ENCODE assay signal across 8 cellular contexts in genomic region chr10:114541081-114541833, GRCh38.
DNase-seq lines count a peak whose midpoint lies in the region; FAIRE-seq and TF ChIP-seq lines count a peak whose summit lies in the region.

No MANE protein-coding gene starts in this region.

- H3K9ac ChIP-seq in endothelial cell of umbilical vein (replicated peaks; ENCODE audit: extremely low read depth, insufficient read depth, low read length) (no peak overlapping the region), neuronal stem cell (ENCODE audit: low read depth, low read length, poor library complexity) (no peak overlapping the region), MM.1S (ENCODE audit: low read length) (no peak overlapping the region), endodermal cell (ENCODE audit: extremely low read depth, low read length, poor library complexity, severe bottlenecking) (no peak overlapping the region)

- no peaks in the 10 kb centered on the region for H3K79me1 ChIP-seq in neuronal stem cell (ENCODE audit: low read depth, low read length)

- 51 to 70% (median 60%) methylated on average over 14 of the region's 14 CpGs for WGBS in spleen, 5 donors
- WGBS in neuronal stem cell (ENCODE audit: extremely low coverage in 2 of 2, insufficient read length in 2 of 2, insufficient replicate concordance in 1 of 2), 2 donors = no CpG with 5 or more reads among the region's 14 CpGs
- 75 to 80% methylated on average over 13 to 14 of the region's 14 CpGs for WGBS in endodermal cell (ENCODE audit: insufficient coverage in 1 of 2, insufficient read length in 1 of 2), 2 experiments

- H3K27ac ChIP-seq in endothelial cell of umbilical vein (ENCODE audit: insufficient read depth, low read depth, low read length) (no peak overlapping the region), spleen (peak overlapping the region in 7 of 8 donors; percentile 22 to 88 (median 64)), neuronal stem cell (replicated peaks; ENCODE audit: low read length) (no peak overlapping the region), MM.1S (ENCODE audit: low read length) (no peak overlapping the region), endodermal cell (ENCODE audit: low read depth, low read length) (no peak overlapping the region)

- dilution Hi-C loops in endothelial cell of umbilical vein (cut with MboI; ENCODE audit: extremely low pct_ligation_motif_present, low sequenced_read_pairs) = no loop called here

- H3K9me3 Mint-ChIP-seq in activated CD4-positive, alpha-beta memory T cell treated with anti-CD3 and anti-CD28 coated beads for 36 hours = peaks cover 3% of the 10 kb centered on the region
- peaks cover 4% of the 10 kb centered on the region for H3K9me3 Mint-ChIP-seq in endodermal cell

- H3K9me3 ChIP-seq in endothelial cell of umbilical vein (replicated peaks; ENCODE audit: control insufficient read depth, insufficient read depth, low read length) (no peaks in the 10 kb centered on the region), spleen (no peaks in the 10 kb centered on the region), neuronal stem cell (replicated peaks in 1 of 2; ENCODE audit: control insufficient read depth in 2 of 2, insufficient read depth in 1 of 2, low read depth in 1 of 2, low read length in 2 of 2) (peaks cover 3 to 6% of the 10 kb centered on the region in 2 donors), MM.1S (replicated peaks; ENCODE audit: insufficient read depth, low read length) (no peaks in the 10 kb centered on the region), endodermal cell (ENCODE audit: control insufficient read depth, low read length) (peaks cover 7% of the 10 kb centered on the region)

- H3K4me3 ChIP-seq in endothelial cell of umbilical vein (replicated peaks in 1 of 3; ENCODE audit: insufficient read depth in 1 of 3, low read depth in 1 of 3, low read length in 3 of 3) (no peak overlapping the region), spleen (no peak overlapping the region), neuronal stem cell (ENCODE audit: low read length in 2 of 2) (no peak overlapping the region), MM.1S (ENCODE audit: low read length) (no peak overlapping the region), H7 (ENCODE audit: insufficient read depth, low read depth, low read length) (no peak overlapping the region), endodermal cell (ENCODE audit: low read length) (no peak overlapping the region)

- H2AFZ ChIP-seq in endothelial cell of umbilical vein (ENCODE audit: low read depth, low read length) (no peak overlapping the region), neuronal stem cell (ENCODE audit: low read length) (no peak overlapping the region), MM.1S (ENCODE audit: low read length) (no peak overlapping the region)

- DNase-seq in H4 (ENCODE audit: low spot score) (peak; percentile 89), endothelial cell of umbilical vein (ENCODE audit: low read depth, low spot score) (peak; percentile 53), spleen (no peak), neuronal stem cell (ENCODE audit: low spot score) (no peak), MM.1S (no peak), H7 (no peak), endodermal cell (no peak)
- peak; percentile 86 for DNase-seq in activated CD4-positive, alpha-beta memory T cell treated with anti-CD3 and anti-CD28 coated beads for 36 hours

- CTCF ChIA-PET in activated CD4-positive, alpha-beta memory T cell treated with anti-CD3 and anti-CD28 coated beads for 36 hours (lab: Charles Lee) = interaction anchor here (1.0 to 6.5 kb wide), 12 partner anchors 9 to 281 kb away, joined by 3 to 74 read pairs (median 4); partner anchors contain the start of gene FHIP2A
- CTCF ChIA-PET in endothelial cell of umbilical vein (lab: Charles Lee) = interaction anchor here (0.9 to 6.8 kb wide), 4 partner anchors 70 to 237 kb away, joined by 3 to 37 read pairs (median 6); no protein-coding TSS in a partner anchor

- POLR2A ChIA-PET in activated CD4-positive, alpha-beta memory T cell treated with anti-CD3 and anti-CD28 coated beads for 36 hours (lab: Charles Lee) = interaction anchor here (0.6 to 4.9 kb wide), 9 partner anchors 15 to 282 kb away, joined by 3 to 53 read pairs (median 4); no protein-coding TSS in a partner anchor
- POLR2A ChIA-PET in endothelial cell of umbilical vein (lab: Charles Lee) = no interaction called here

- H2BK15ac ChIP-seq in neuronal stem cell (ENCODE audit: low read length) = no peak overlapping the region

- no peak for FAIRE-seq in endothelial cell of umbilical vein (lab: Jason Lieb, UNC)

- H3K27me3 ChIP-seq in endothelial cell of umbilical vein (ENCODE audit: control insufficient read depth in 2 of 2, insufficient read depth in 2 of 2, low read length in 2 of 2) = no peaks in the 10 kb centered on the region
- no peaks in the 10 kb centered on the region for H3K27me3 ChIP-seq in spleen (replicated peaks in 1 of 7)
- H3K27me3 ChIP-seq in neuronal stem cell (ENCODE audit: control insufficient read depth in 3 of 3, insufficient read depth in 3 of 3, low read depth in 1 of 3, low read length in 3 of 3) = no peaks in the 10 kb centered on the region
- H3K27me3 ChIP-seq in MM.1S (replicated peaks; ENCODE audit: insufficient read depth, low read length) = 0 out of 2 replicates have a peak, but pooled peaks cover 12% of the 10 kb centered on the region
- peaks cover 4% of the 10 kb centered on the region; the same call in 1 of the 2 replicates for H3K27me3 ChIP-seq in H7 (ENCODE audit: control insufficient read depth, insufficient read depth, low read length)
- no peaks in the 10 kb centered on the region for H3K27me3 ChIP-seq in endodermal cell (ENCODE audit: control insufficient read depth, insufficient read depth, low read length, poor library complexity, severe bottlenecking)

- H3K27me3 Mint-ChIP-seq in activated CD4-positive, alpha-beta memory T cell treated with anti-CD3 and anti-CD28 coated beads for 36 hours = no peaks in the 10 kb centered on the region
- H3K27me3 Mint-ChIP-seq in endodermal cell (ENCODE audit: insufficient read depth) = peaks cover 7% of the 10 kb centered on the region

- peak overlapping the region; percentile 51 for H3K4me3 Mint-ChIP-seq in activated CD4-positive, alpha-beta memory T cell treated with anti-CD3 and anti-CD28 coated beads for 36 hours
- no peak overlapping the region for H3K4me3 Mint-ChIP-seq in endodermal cell

- no peak for TF ChIP-seq POLR2A in endothelial cell of umbilical vein (IDR thresholded peaks at IDR 0.05; ENCODE audit: low read depth, low read length)
- no peak for TF ChIP-seq POLR2A in spleen (IDR thresholded peaks at IDR 0.05)

- H3K27ac Mint-ChIP-seq in activated CD4-positive, alpha-beta memory T cell treated with anti-CD3 and anti-CD28 coated beads for 36 hours = peak overlapping the region; percentile 96
- no peak overlapping the region for H3K27ac Mint-ChIP-seq in endodermal cell

- no peak overlapping the region for H2BK120ac ChIP-seq in neuronal stem cell (ENCODE audit: low read depth, low read length)

- peaks cover 77% of the 10 kb centered on the region for H3K4me1 Mint-ChIP-seq in activated CD4-positive, alpha-beta memory T cell treated with anti-CD3 and anti-CD28 coated beads for 36 hours (ENCODE audit: low read depth)
- peaks cover 30% of the 10 kb centered on the region for H3K4me1 Mint-ChIP-seq in endodermal cell

- H3K4ac ChIP-seq in neuronal stem cell (ENCODE audit: low read length) = no peak overlapping the region

- no TSS peak for BruUV-seq in endothelial cell of umbilical vein (replicated peaks; lab: Mats Ljungman, UMichigan)

- no peak overlapping the region for H2AK5ac ChIP-seq in neuronal stem cell (ENCODE audit: low read depth, low read length)

- H4K20me1 ChIP-seq in endothelial cell of umbilical vein (replicated peaks; ENCODE audit: control insufficient read depth, extremely low read depth, insufficient read depth, low read length) = no peaks in the 10 kb centered on the region
- H4K20me1 ChIP-seq in MM.1S (ENCODE audit: insufficient read depth, low read length) = no peaks in the 10 kb centered on the region

- H3K4me2 ChIP-seq in endothelial cell of umbilical vein (ENCODE audit: insufficient read depth, low read length) = no peak overlapping the region
- no peak overlapping the region for H3K4me2 ChIP-seq in neuronal stem cell (ENCODE audit: insufficient read depth, low read length, poor library complexity, severe bottlenecking)
- no peak overlapping the region for H3K4me2 ChIP-seq in MM.1S (ENCODE audit: low read depth, low read length)

- no peak overlapping the region for H3K18ac ChIP-seq in neuronal stem cell (ENCODE audit: low read length)

- H3K79me2 ChIP-seq in endothelial cell of umbilical vein (ENCODE audit: control insufficient read depth, insufficient read depth, low read length) = no peaks in the 10 kb centered on the region
- no peaks in the 10 kb centered on the region for H3K79me2 ChIP-seq in MM.1S (ENCODE audit: low read length)

- no peaks in the 10 kb centered on the region for H3K36me3 Mint-ChIP-seq in activated CD4-positive, alpha-beta memory T cell treated with anti-CD3 and anti-CD28 coated beads for 36 hours
- no peaks in the 10 kb centered on the region for H3K36me3 Mint-ChIP-seq in endodermal cell (ENCODE audit: low read depth)

- no peak overlapping the region for H3K23ac ChIP-seq in neuronal stem cell (ENCODE audit: low read depth, low read length, poor library complexity)

- H3K4me1 ChIP-seq in endothelial cell of umbilical vein (ENCODE audit: control insufficient read depth, extremely low read depth, insufficient read depth, low read length) (peaks cover 7% of the 10 kb centered on the region), spleen (peaks cover 20 to 88% (median 65%) of the 10 kb centered on the region in 6 donors), neuronal stem cell (ENCODE audit: control insufficient read depth in 2 of 2, insufficient read depth in 1 of 2, low read depth in 1 of 2, low read length in 2 of 2) (peaks cover 10 to 12% of the 10 kb centered on the region in 2 donors), MM.1S (ENCODE audit: low read length) (peaks cover 28% of the 10 kb centered on the region), endodermal cell (ENCODE audit: control insufficient read depth, insufficient read depth, low read length) (peaks cover 9% of the 10 kb centered on the region)

- no peaks in the 10 kb centered on the region for H3K9me2 ChIP-seq in MM.1S (replicated peaks; ENCODE audit: insufficient read depth, low read length)

- peaks cover 0 to 12% of the 10 kb centered on the region in 2 experiments for H3K36me3 ChIP-seq in endothelial cell of umbilical vein (ENCODE audit: control insufficient read depth in 2 of 2, extremely low read depth in 1 of 2, insufficient read depth in 2 of 2, low read length in 2 of 2)
- peaks cover 0 to 7% (median 0%) of the 10 kb centered on the region in 6 donors for H3K36me3 ChIP-seq in spleen
- no peaks in the 10 kb centered on the region for H3K36me3 ChIP-seq in neuronal stem cell (replicated peaks in 1 of 2; ENCODE audit: control insufficient read depth in 2 of 2, insufficient read depth in 2 of 2, low read length in 2 of 2)
- H3K36me3 ChIP-seq in MM.1S (replicated peaks; ENCODE audit: insufficient read depth, low read length) = no peaks in the 10 kb centered on the region
- no peaks in the 10 kb centered on the region for H3K36me3 ChIP-seq in H7 (replicated peaks; ENCODE audit: control insufficient read depth, insufficient read depth, low read length)
- H3K36me3 ChIP-seq in endodermal cell (ENCODE audit: control insufficient read depth, insufficient read depth, low read length) = no peaks in the 10 kb centered on the region

- no peak overlapping the region for H2BK12ac ChIP-seq in neuronal stem cell (ENCODE audit: low read length)

- peaks cover 7% of the 10 kb centered on the region for H3F3A ChIP-seq in MM.1S (ENCODE audit: insufficient read depth, low read length)

- H3K14ac ChIP-seq in neuronal stem cell (ENCODE audit: low read length) = no peak overlapping the region

- H4K91ac ChIP-seq in neuronal stem cell (ENCODE audit: low read depth, low read length, poor library complexity) = no peak overlapping the region

- intact Hi-C loops in activated CD4-positive, alpha-beta memory T cell treated with anti-CD3 and anti-CD28 coated beads for 36 hours (cut with micrococcal nuclease) = loop anchor here (1.0 to 10.0 kb wide), 11 partner anchors 15 to 860 kb away; partner anchors contain the start of genes CCDC186, DCLRE1A, NHLRC2 and TRUB1
- intact Hi-C loops in endothelial cell of umbilical vein (cut with micrococcal nuclease) (no loop called here), spleen (cut with DNase I; ENCODE audit: low total_unique reads) (no loop called here)

- H2BK5ac ChIP-seq in neuronal stem cell (ENCODE audit: low read length) = no peak overlapping the region

- TF ChIP-seq CTCF in endothelial cell of umbilical vein (IDR thresholded peaks at IDR 0.05; ENCODE audit: extremely low read depth in 1 of 2, insufficient read depth in 1 of 2, low read depth in 1 of 2, low read length in 2 of 2) = no peak
- TF ChIP-seq CTCF in spleen (IDR thresholded peaks at IDR 0.05 in 8 of 11, conservative IDR thresholded peaks at IDR 0.05 in 3 of 11) = no peak
- no peak for TF ChIP-seq CTCF in MM.1S (IDR thresholded peaks at IDR 0.05; ENCODE audit: low read length)
- TF ChIP-seq CTCF in endodermal cell (conservative IDR thresholded peaks at IDR 0.05) = no peak

- no peak overlapping the region for H4K8ac ChIP-seq in neuronal stem cell (ENCODE audit: low read depth, low read length)

- no peaks in the 10 kb centered on the region for H3K9me1 ChIP-seq in endothelial cell of umbilical vein (replicated peaks; ENCODE audit: control insufficient read depth, extremely low read depth, insufficient read depth, low read length)

Comparison
In these comparisons a context has a peak if more than half of its experiments do, and no peak if none do; other contexts are left out.
1. DNase-seq: peak in H4 (single experiment), activated CD4-positive, alpha-beta memory T cell treated with anti-CD3 and anti-CD28 coated beads for 36 hours (single experiment) and endothelial cell of umbilical vein (single experiment); none in spleen (single experiment), neuronal stem cell (single experiment), MM.1S (single experiment), H7 (single experiment) and endodermal cell (single experiment).
2. H3K27ac ChIP-seq: peak in spleen (7 of 8); none in endothelial cell of umbilical vein (single experiment), neuronal stem cell (single experiment), MM.1S (single experiment) and endodermal cell (single experiment).